In genomic region chr10:20686236-20686635, GRCh38 we compare ENCODE assay signal across 15 cellular contexts.
A peak's percentile ranks its signal among the peaks of the same experiment; 100 is the strongest.
DNase-seq lines count a peak whose midpoint lies in the region; ATAC-seq and TF ChIP-seq lines count a peak whose summit lies in the region.
"Had no signal": no experiment of that assay in that cellular context is flagged by ENCODE, and none has a peak within 500 bp of the region (broad histone marks: within the 10 kb centered on the region; RNA-seq: fewer than 3 reads in every experiment).

No MANE protein-coding gene starts in this region.

- no peak for ATAC-seq in GM23338
- ATAC-seq in heart right ventricle, result peak in 6 of 8 donors; percentile 37 to 69 (median 60)

- no peak for TF ChIP-seq CTCF in GM23338 (conservative IDR thresholded peaks at IDR 0.05; ENCODE audit: low read depth in 2 of 2)
- TF ChIP-seq CTCF in heart right ventricle (IDR thresholded peaks at IDR 0.05), result no peak
- TF ChIP-seq CTCF in mesothelial cell of epicardium (IDR thresholded peaks at IDR 0.05; ENCODE audit: unreplicated experiment), result no peak
- no peak for TF ChIP-seq CTCF in type B pancreatic cell (conservative IDR thresholded peaks at IDR 0.05)

- H3K9me3 Mint-ChIP-seq in GM23338 (no peaks in the 10 kb centered on the region), mesothelial cell of epicardium (no peaks in the 10 kb centered on the region), type B pancreatic cell (peaks cover 17% of the 10 kb centered on the region)

- peaks cover 7% of the 10 kb centered on the region for H3K4me1 Mint-ChIP-seq in GM23338
- peaks cover 31% of the 10 kb centered on the region for H3K4me1 Mint-ChIP-seq in mesothelial cell of epicardium
- H3K4me1 Mint-ChIP-seq in type B pancreatic cell (ENCODE audit: unreplicated experiment), result peaks cover 19% of the 10 kb centered on the region
- H3K4me1 Mint-ChIP-seq: CD4-positive, CD25-positive, alpha-beta regulatory T cell; CD8-positive, alpha-beta memory T cell had no signal

- H3F3A ChIP-seq in GM23338 (replicated peaks; ENCODE audit: low read depth), result no peaks in the 10 kb centered on the region

- peaks cover 0 to 5% (median 0%) of the 10 kb centered on the region in 11 donors for H3K9me3 ChIP-seq in heart right ventricle
- no peaks in the 10 kb centered on the region for H3K9me3 ChIP-seq in effector memory CD4-positive, alpha-beta T cell (ENCODE audit: control insufficient read depth, low read length)
- H3K9me3 ChIP-seq: BE2C, HAP-1 had no signal

- 66 to 68% methylated on average over 5 of the region's 5 CpGs for WGBS in heart right ventricle, 2 donors

- H3K36me3 Mint-ChIP-seq in GM23338 (ENCODE audit: low read depth), result peaks cover 3% of the 10 kb centered on the region; the same call in 1 of the 3 replicates
- no peaks in the 10 kb centered on the region for H3K36me3 Mint-ChIP-seq in mesothelial cell of epicardium
- no peaks in the 10 kb centered on the region for H3K36me3 Mint-ChIP-seq in type B pancreatic cell
- H3K36me3 Mint-ChIP-seq: CD4-positive, CD25-positive, alpha-beta regulatory T cell; CD8-positive, alpha-beta memory T cell had no signal

- no peak overlapping the region for H3K4me3 Mint-ChIP-seq in GM23338
- no peak overlapping the region for H3K4me3 Mint-ChIP-seq in mesothelial cell of epicardium
- H3K4me3 Mint-ChIP-seq in type B pancreatic cell, result peak overlapping the region; percentile 16
- H3K4me3 Mint-ChIP-seq: CD4-positive, CD25-positive, alpha-beta regulatory T cell; CD8-positive, alpha-beta memory T cell had no signal

- H3K27ac Mint-ChIP-seq in GM23338 (peak overlapping the region; percentile 23; the same call in 1 of the 2 replicates), mesothelial cell of epicardium (peak overlapping the region; percentile 89), type B pancreatic cell (peak overlapping the region; percentile 21)
- H3K27ac Mint-ChIP-seq: CD4-positive, CD25-positive, alpha-beta regulatory T cell; CD8-positive, alpha-beta memory T cell had no signal

- no peak overlapping the region for H3K4me2 ChIP-seq in GM23338

- DNase-seq in GM23338 (ENCODE audit: low spot score), result no peak
- DNase-seq in heart right ventricle, result no peak
- DNase-seq in mesothelial cell of epicardium (ENCODE audit: low spot score in 2 of 2, unreplicated experiment in 2 of 2), result no peak
- no peak for DNase-seq in type B pancreatic cell (ENCODE audit: extremely low spot score, unreplicated experiment)
- DNase-seq in NCI-H1092 treated with DMSO at 0.1 percent for 48 hours (lab: John Stamatoyannopoulos, UW), result no peak
- no peak for DNase-seq in effector memory CD4-positive, alpha-beta T cell
- DNase-seq: BE2C; C1 segment of cervical spinal cord; CD4-positive, CD25-positive, alpha-beta regulatory T cell; CD8-positive, alpha-beta memory T cell; COR-L47; DMS 273 treated with DMSO at 0.1 percent for 48 hours; DMS53; DND-41 had no signal

- H3K36me3 ChIP-seq in GM23338 (ENCODE audit: insufficient read depth) (no peaks in the 10 kb centered on the region), heart right ventricle (no peaks in the 10 kb centered on the region)
- no peaks in the 10 kb centered on the region for H3K36me3 ChIP-seq in effector memory CD4-positive, alpha-beta T cell (ENCODE audit: control insufficient read depth, insufficient read depth, low read length)
- H3K36me3 ChIP-seq: BE2C, HAP-1 had no signal

- no peaks in the 10 kb centered on the region for H3K79me2 ChIP-seq in GM23338 (replicated peaks; ENCODE audit: insufficient read depth)

- H3K27ac ChIP-seq in GM23338 (ENCODE audit: low read depth) (no peak overlapping the region), heart right ventricle (peak overlapping the region in 3 of 10 donors; percentile 7 to 23 (median 21))
- no peak overlapping the region for H3K27ac ChIP-seq in effector memory CD4-positive, alpha-beta T cell (ENCODE audit: insufficient read depth, low read length, poor library complexity, severe bottlenecking)

- no peaks in the 10 kb centered on the region for H3K27me3 ChIP-seq in GM23338 (ENCODE audit: insufficient read depth)
- H3K27me3 ChIP-seq in heart right ventricle, result no peaks in the 10 kb centered on the region
- H3K27me3 ChIP-seq in effector memory CD4-positive, alpha-beta T cell (replicated peaks; ENCODE audit: control insufficient read depth, insufficient read depth, low read length, poor library complexity, severe bottlenecking), result no peaks in the 10 kb centered on the region
- H3K27me3 ChIP-seq: BE2C had no signal

- no peaks in the 10 kb centered on the region for H4K20me1 ChIP-seq in GM23338 (replicated peaks; ENCODE audit: insufficient read depth)

- H3K9me2 ChIP-seq in GM23338 (ENCODE audit: insufficient read depth), result peaks cover 8% of the 10 kb centered on the region; the same call in 1 of the 2 replicates

- H3K27me3 Mint-ChIP-seq in GM23338 (ENCODE audit: insufficient read depth, low read depth, poor library complexity) (peaks cover 2% of the 10 kb centered on the region), mesothelial cell of epicardium (ENCODE audit: low read depth) (no peaks in the 10 kb centered on the region), type B pancreatic cell (peaks cover 3% of the 10 kb centered on the region)
- H3K27me3 Mint-ChIP-seq: CD4-positive, CD25-positive, alpha-beta regulatory T cell; CD8-positive, alpha-beta memory T cell had no signal

- H3K4me1 ChIP-seq in GM23338 (ENCODE audit: insufficient read depth) (peaks cover 3% of the 10 kb centered on the region; the same call in 1 of the 2 replicates), heart right ventricle (no peaks in the 10 kb centered on the region)
- no peaks in the 10 kb centered on the region for H3K4me1 ChIP-seq in effector memory CD4-positive, alpha-beta T cell (ENCODE audit: control insufficient read depth, insufficient read depth, low read length, poor library complexity, severe bottlenecking)
- H3K4me1 ChIP-seq: BE2C, HAP-1 had no signal

- H2AFZ ChIP-seq in GM23338, result no peak overlapping the region; the same call in 1 of the 2 replicates

- H3K4me3 ChIP-seq in GM23338 (no peak overlapping the region), heart right ventricle (no peak overlapping the region)
- H3K4me3 ChIP-seq in effector memory CD4-positive, alpha-beta T cell (ENCODE audit: insufficient read depth, low read depth, low read length, poor library complexity, severe bottlenecking), result no peak overlapping the region
- H3K4me3 ChIP-seq: HAP-1 had no signal

- intact Hi-C loops in heart right ventricle (cut with DNase I), result no loop called here

TF ChIP-seq in GM23338, 12 proteins besides CTCF, POLR2A, EP300 and RAD21:
- TF ChIP-seq STAT1 (IDR thresholded peaks at IDR 0.05; ENCODE audit: unreplicated experiment), result no peak
- no peak for TF ChIP-seq EZH2 (IDR thresholded peaks at IDR 0.05; ENCODE audit: low read depth, unreplicated experiment)
- no peak for TF ChIP-seq ZNF331 (CRISPR knock-in tag; IDR thresholded peaks at IDR 0.05; ENCODE audit: low read depth)
- TF ChIP-seq ZNF114 (CRISPR knock-in tag; IDR thresholded peaks at IDR 0.05), result no peak

Comparison
In these comparisons a context has a peak if more than half of its experiments do, and no peak if none do; other contexts are left out.
1. H3K27ac Mint-ChIP-seq: peak in every context shown above with its lines; median percentile 89 in mesothelial cell of epicardium; 23 in GM23338; 21 in type B pancreatic cell.